Comparison of ENCODE assay signal across 10 cellular contexts in the genomic region with DNA sequence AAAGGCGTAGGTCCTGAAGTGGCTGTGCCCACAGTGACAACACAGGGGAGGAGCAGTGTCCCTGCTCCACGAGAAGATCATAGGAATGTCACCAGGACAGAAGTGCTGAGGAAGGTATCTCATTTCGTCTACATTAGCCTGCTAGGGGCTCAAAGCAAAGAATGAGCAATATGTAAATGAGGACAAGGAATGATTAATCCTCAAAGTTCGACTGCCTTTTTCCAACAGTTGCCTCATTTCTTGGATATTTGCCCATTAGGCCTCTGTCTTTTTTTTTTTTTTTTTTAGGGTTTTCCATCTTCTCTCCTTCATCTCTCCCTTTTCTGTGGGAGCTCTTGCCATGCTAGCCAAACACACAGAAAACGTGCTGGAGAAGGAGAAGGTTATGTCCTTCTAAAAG.
DNase-seq lines count a peak whose midpoint lies in the region; ATAC-seq and TF ChIP-seq lines count a peak whose summit lies in the region.
"Had no signal": no experiment of that assay in that cellular context is flagged by ENCODE, and none has a peak within 500 bp of the region (broad histone marks: within the 10 kb centered on the region; RNA-seq: fewer than 3 reads in every experiment).

No MANE protein-coding gene starts in this region.

- no peak overlapping the region for H3K23ac ChIP-seq in trophoblast cell (ENCODE audit: low read length)

- H3K36me3 Mint-ChIP-seq in WTC11, result no peaks in the 10 kb centered on the region

- CTCF ChIA-PET in WTC11 (lab: Charles Lee), result interaction anchor here (0.6 kb wide), 1 partner anchor 22 kb away, joined by 3 read pairs; no protein-coding TSS in a partner anchor

- no peak overlapping the region for H2AFZ ChIP-seq in trophoblast cell (ENCODE audit: insufficient read depth, low read length, poor library complexity)

- no peak overlapping the region for H4K12ac ChIP-seq in trophoblast cell (ENCODE audit: low read depth, low read length)

- H3K27me3 Mint-ChIP-seq in WTC11 (ENCODE audit: low read depth), result no peaks in the 10 kb centered on the region

- peaks cover 0 to 3% of the 10 kb centered on the region in 2 experiments for H3K4me1 ChIP-seq in trophoblast cell (ENCODE audit: control insufficient read depth in 1 of 2, insufficient read depth in 2 of 2, low read length in 2 of 2)

- H2BK12ac ChIP-seq in trophoblast cell (ENCODE audit: low read length), result no peak overlapping the region

- no peaks in the 10 kb centered on the region for H3K27me3 ChIP-seq in trophoblast cell (ENCODE audit: insufficient read depth, low read length)

- H3K4me1 Mint-ChIP-seq in WTC11, result peaks cover 19% of the 10 kb centered on the region

- H2BK5ac ChIP-seq in trophoblast cell (ENCODE audit: low read depth, low read length, poor library complexity), result no peak overlapping the region

- no peak overlapping the region for H2BK120ac ChIP-seq in trophoblast cell (ENCODE audit: insufficient read depth, low read length, poor library complexity)

- TF ChIP-seq CTCF in WTC11 (IDR thresholded peaks at IDR 0.05) (no peak), fibroblast of villous mesenchyme (IDR thresholded peaks at IDR 0.05; ENCODE audit: insufficient read depth, low read depth, low read length) (no peak)

- H3K18ac ChIP-seq in trophoblast cell (ENCODE audit: low read length), result no peak overlapping the region

- peak; percentile 54 for DNase-seq in ELR (ENCODE audit: low read depth)
- no peak for DNase-seq in WTC11 (ENCODE audit: low spot score)
- DNase-seq in fibroblast of villous mesenchyme (ENCODE audit: low read depth), result peak; percentile 18
- DNase-seq in trophoblast cell, result peak; percentile 7 to 50
- DNase-seq in SHP77 (lab: John Stamatoyannopoulos, UW), result no peak
- DNase-seq in globus pallidus (ENCODE audit: low spot score), result no peak
- DNase-seq in activated gamma-delta T cell treated with Interleukin-2 at 50 U/mL for 16 hours, result no peak
- DNase-seq in activated gamma-delta T cell (lab: John Stamatoyannopoulos, UW), result no peak
- DNase-seq: mucosa of descending colon, NCI-H1436 treated with DMSO at 0.1 percent for 48 hours had no signal

- POLR2A ChIA-PET in WTC11 (lab: Charles Lee), result interaction anchor here (0.5 kb wide), 1 partner anchor 1430 kb away, joined by 5 read pairs; no protein-coding TSS in a partner anchor

- no peak overlapping the region for H3K4me3 Mint-ChIP-seq in WTC11

- no peaks in the 10 kb centered on the region for H3K79me2 ChIP-seq in trophoblast cell (ENCODE audit: control insufficient read depth, insufficient read depth, low read length, poor library complexity)

- H3K4me3 ChIP-seq in fibroblast of villous mesenchyme (ENCODE audit: low read depth, low read length) (no peak overlapping the region), trophoblast cell (ENCODE audit: low read depth, low read length) (no peak overlapping the region)
- H3K4me3 ChIP-seq: mucosa of descending colon had no signal

- ATAC-seq in WTC11, result 0 out of 2 replicates have a peak, but pooled peaks have one; percentile 30
- ATAC-seq: mucosa of descending colon had no signal

- H3K4ac ChIP-seq in trophoblast cell (ENCODE audit: low read depth, low read length), result no peak overlapping the region

- no peak overlapping the region for H3K4me2 ChIP-seq in trophoblast cell (ENCODE audit: low read length)

- H3K27ac ChIP-seq in trophoblast cell (ENCODE audit: low read depth, low read length), result no peak overlapping the region

- H3K27ac Mint-ChIP-seq in WTC11, result no peak overlapping the region

- no CpG with 5 or more reads among the region's 5 CpGs for WGBS in trophoblast cell (ENCODE audit: extremely low coverage, insufficient coverage, insufficient read length)

- H3K9me3 Mint-ChIP-seq in WTC11, result no peaks in the 10 kb centered on the region

- H2AK5ac ChIP-seq in trophoblast cell (ENCODE audit: low read length), result peak overlapping the region; percentile 9

- H3K36me3 ChIP-seq in trophoblast cell (ENCODE audit: control insufficient read depth in 1 of 2, insufficient read depth in 2 of 2, low read length in 2 of 2), result no peaks in the 10 kb centered on the region

- no peak overlapping the region for H4K8ac ChIP-seq in trophoblast cell (ENCODE audit: low read depth, low read length)

- H3K9ac ChIP-seq in trophoblast cell (ENCODE audit: low read length), result no peak overlapping the region

- no peaks in the 10 kb centered on the region for H3K9me3 ChIP-seq in trophoblast cell (ENCODE audit: insufficient read depth, low read depth, low read length)
- H3K9me3 ChIP-seq: mucosa of descending colon had no signal

- no peak overlapping the region for H3K14ac ChIP-seq in trophoblast cell (ENCODE audit: low read length)

- H3K79me1 ChIP-seq in trophoblast cell (ENCODE audit: low read length), result no peaks in the 10 kb centered on the region

- no peak overlapping the region for H4K91ac ChIP-seq in trophoblast cell (ENCODE audit: low read depth, low read length)

TF ChIP-seq in WTC11, 78 proteins besides CTCF, POLR2A, EP300 and RAD21:
- no peak for TF ChIP-seq SP1 (CRISPR knock-in tag; conservative IDR thresholded peaks at IDR 0.05)
- TF ChIP-seq, protein P1, sequence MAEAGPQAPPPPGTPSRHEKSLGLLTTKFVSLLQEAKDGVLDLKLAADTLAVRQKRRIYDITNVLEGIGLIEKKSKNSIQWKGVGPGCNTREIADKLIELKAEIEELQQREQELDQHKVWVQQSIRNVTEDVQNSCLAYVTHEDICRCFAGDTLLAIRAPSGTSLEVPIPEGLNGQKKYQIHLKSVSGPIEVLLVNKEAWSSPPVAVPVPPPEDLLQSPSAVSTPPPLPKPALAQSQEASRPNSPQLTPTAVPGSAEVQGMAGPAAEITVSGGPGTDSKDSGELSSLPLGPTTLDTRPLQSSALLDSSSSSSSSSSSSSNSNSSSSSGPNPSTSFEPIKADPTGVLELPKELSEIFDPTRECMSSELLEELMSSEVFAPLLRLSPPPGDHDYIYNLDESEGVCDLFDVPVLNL (CRISPR knock-in tag; IDR thresholded peaks at IDR 0.05; ENCODE audit: borderline replicate concordance, low read depth), result no peak
- TF ChIP-seq, protein P2, sequence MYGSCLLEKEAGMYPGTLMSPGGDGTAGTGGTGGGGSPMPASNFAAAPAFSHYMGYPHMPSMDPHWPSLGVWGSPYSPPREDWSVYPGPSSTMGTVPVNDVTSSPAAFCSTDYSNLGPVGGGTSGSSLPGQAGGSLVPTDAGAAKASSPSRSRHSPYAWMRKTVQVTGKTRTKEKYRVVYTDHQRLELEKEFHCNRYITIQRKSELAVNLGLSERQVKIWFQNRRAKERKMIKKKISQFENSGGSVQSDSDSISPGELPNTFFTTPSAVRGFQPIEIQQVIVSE (CRISPR knock-in tag; IDR thresholded peaks at IDR 0.05; ENCODE audit: borderline replicate concordance), result no peak
- no peak for TF ChIP-seq MYBL2 (CRISPR knock-in tag; IDR thresholded peaks at IDR 0.05)
- no peak for TF ChIP-seq ZNF317 (CRISPR knock-in tag; IDR thresholded peaks at IDR 0.05; ENCODE audit: borderline replicate concordance, low read depth)
- no peak for TF ChIP-seq RORB (CRISPR knock-in tag; IDR thresholded peaks at IDR 0.05)
- no peak for TF ChIP-seq NR1H2 (CRISPR knock-in tag; IDR thresholded peaks at IDR 0.05)
- no peak for TF ChIP-seq FOXP1 (CRISPR knock-in tag; IDR thresholded peaks at IDR 0.05; ENCODE audit: borderline replicate concordance)
- TF ChIP-seq, protein P3, sequence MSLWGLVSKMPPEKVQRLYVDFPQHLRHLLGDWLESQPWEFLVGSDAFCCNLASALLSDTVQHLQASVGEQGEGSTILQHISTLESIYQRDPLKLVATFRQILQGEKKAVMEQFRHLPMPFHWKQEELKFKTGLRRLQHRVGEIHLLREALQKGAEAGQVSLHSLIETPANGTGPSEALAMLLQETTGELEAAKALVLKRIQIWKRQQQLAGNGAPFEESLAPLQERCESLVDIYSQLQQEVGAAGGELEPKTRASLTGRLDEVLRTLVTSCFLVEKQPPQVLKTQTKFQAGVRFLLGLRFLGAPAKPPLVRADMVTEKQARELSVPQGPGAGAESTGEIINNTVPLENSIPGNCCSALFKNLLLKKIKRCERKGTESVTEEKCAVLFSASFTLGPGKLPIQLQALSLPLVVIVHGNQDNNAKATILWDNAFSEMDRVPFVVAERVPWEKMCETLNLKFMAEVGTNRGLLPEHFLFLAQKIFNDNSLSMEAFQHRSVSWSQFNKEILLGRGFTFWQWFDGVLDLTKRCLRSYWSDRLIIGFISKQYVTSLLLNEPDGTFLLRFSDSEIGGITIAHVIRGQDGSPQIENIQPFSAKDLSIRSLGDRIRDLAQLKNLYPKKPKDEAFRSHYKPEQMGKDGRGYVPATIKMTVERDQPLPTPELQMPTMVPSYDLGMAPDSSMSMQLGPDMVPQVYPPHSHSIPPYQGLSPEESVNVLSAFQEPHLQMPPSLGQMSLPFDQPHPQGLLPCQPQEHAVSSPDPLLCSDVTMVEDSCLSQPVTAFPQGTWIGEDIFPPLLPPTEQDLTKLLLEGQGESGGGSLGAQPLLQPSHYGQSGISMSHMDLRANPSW (CRISPR knock-in tag; conservative IDR thresholded peaks at IDR 0.05; ENCODE audit: low read depth), result no peak

Comparison
In these comparisons a context has a peak if more than half of its experiments do, and no peak if none do; other contexts are left out.
1. DNase-seq: peak in ELR (single experiment), fibroblast of villous mesenchyme (single experiment) and trophoblast cell (2 of 2); none in WTC11 (single experiment), SHP77 (0 of 2), globus pallidus (single experiment), activated gamma-delta T cell treated with Interleukin-2 at 50 U/mL for 16 hours (single experiment) and activated gamma-delta T cell (single experiment).